Comparison of ENCODE assay signal across 8 cellular contexts in the genomic region with DNA sequence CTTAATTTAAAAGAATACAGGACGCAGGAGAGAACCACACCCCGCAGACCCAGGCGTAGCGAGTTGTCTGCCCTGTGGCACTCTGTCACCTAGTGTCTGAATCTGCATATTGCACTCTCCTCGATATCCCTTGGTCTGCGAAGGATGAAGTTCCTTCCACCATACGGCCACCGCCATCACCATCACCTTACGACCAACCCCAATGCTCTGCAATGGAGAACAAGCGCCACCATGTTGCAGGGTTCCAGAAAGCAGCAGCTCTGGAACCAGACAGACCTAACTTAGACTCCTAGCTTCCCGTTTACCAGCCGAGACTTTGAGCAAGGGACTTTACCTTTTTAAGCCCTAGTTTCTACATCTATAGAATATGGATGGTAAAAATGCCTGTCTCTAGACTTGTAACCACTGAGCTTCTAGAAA.
A peak's percentile ranks its signal among the peaks of the same experiment; 100 is the strongest.
DNase-seq lines count a peak whose midpoint lies in the region; ATAC-seq and TF ChIP-seq lines count a peak whose summit lies in the region.

No MANE protein-coding gene starts in this region.

- H3K36me3 ChIP-seq in lower lobe of right lung (no peaks in the 10 kb centered on the region), testis (ENCODE audit: low read depth, missing control alignments) (no peaks in the 10 kb centered on the region)

- no peak overlapping the region for H3K4me3 ChIP-seq in choroid plexus epithelial cell (ENCODE audit: low read depth, low read length)
- peak overlapping the region; percentile 17 for H3K4me3 ChIP-seq in lower lobe of right lung
- no peak overlapping the region for H3K4me3 ChIP-seq in testis

- H3K27me3 ChIP-seq in lower lobe of right lung (ENCODE audit: low read depth) (no peaks in the 10 kb centered on the region), testis (no peaks in the 10 kb centered on the region)

- H3K9me3 ChIP-seq in lower lobe of right lung (no peaks in the 10 kb centered on the region), testis (no peaks in the 10 kb centered on the region)

- peak; percentile 93 for TF ChIP-seq CTCF in choroid plexus epithelial cell (conservative IDR thresholded peaks at IDR 0.05; ENCODE audit: low read depth, low read length)
- peak; percentile 85 for TF ChIP-seq CTCF in lower lobe of right lung (IDR thresholded peaks at IDR 0.05)
- peak; percentile 64 to 83 (median 81) for TF ChIP-seq CTCF in testis (IDR thresholded peaks at IDR 0.05)

- no peak for TF ChIP-seq POLR2A in testis (IDR thresholded peaks at IDR 0.05)

- intact Hi-C loops in lower lobe of right lung (cut with DNase I), result no loop called here
- intact Hi-C loops in testis (cut with DNase I; ENCODE audit: low total_unique reads), result no loop called here

- H3K27ac ChIP-seq in lower lobe of right lung (no peak overlapping the region), testis (no peak overlapping the region)

- H3K4me1 ChIP-seq in lower lobe of right lung (no peaks in the 10 kb centered on the region), testis (no peaks in the 10 kb centered on the region)

- DNase-seq in DMS53 (lab: John Stamatoyannopoulos, UW) (peak; percentile 84), M059J (ENCODE audit: low read depth) (peak; percentile 89), SKM-1 (lab: John Stamatoyannopoulos, UW; ENCODE audit: unreplicated experiment) (peak; percentile 69), choroid plexus epithelial cell (ENCODE audit: low read depth) (peak; percentile 81), lower lobe of right lung (peak; percentile 63), testis (peak; percentile 70), cerebellar nuclear complex (lab: John Stamatoyannopoulos, UW) (no peak)

- WGBS in testis, 2 donors, result 50 to 59% methylated on average over 11 to 12 of the region's 12 CpGs

- ATAC-seq in GM21529 (IDR thresholded peaks at IDR 0.05; ENCODE audit: unreplicated experiment) (peak; percentile 99), lower lobe of right lung (peak; percentile 91)

Comparison
In these comparisons a context has a peak if more than half of its experiments do, and no peak if none do; other contexts are left out.
1. DNase-seq: peak in DMS53 (single experiment), M059J (single experiment), SKM-1 (single experiment), choroid plexus epithelial cell (single experiment), lower lobe of right lung (single experiment) and testis (single experiment); none in cerebellar nuclear complex (0 of 2).
2. Peak in every context shown above with its lines, with median percentiles within 50 percentile points of each other: CTCF ChIP-seq.